In the genomic region with DNA sequence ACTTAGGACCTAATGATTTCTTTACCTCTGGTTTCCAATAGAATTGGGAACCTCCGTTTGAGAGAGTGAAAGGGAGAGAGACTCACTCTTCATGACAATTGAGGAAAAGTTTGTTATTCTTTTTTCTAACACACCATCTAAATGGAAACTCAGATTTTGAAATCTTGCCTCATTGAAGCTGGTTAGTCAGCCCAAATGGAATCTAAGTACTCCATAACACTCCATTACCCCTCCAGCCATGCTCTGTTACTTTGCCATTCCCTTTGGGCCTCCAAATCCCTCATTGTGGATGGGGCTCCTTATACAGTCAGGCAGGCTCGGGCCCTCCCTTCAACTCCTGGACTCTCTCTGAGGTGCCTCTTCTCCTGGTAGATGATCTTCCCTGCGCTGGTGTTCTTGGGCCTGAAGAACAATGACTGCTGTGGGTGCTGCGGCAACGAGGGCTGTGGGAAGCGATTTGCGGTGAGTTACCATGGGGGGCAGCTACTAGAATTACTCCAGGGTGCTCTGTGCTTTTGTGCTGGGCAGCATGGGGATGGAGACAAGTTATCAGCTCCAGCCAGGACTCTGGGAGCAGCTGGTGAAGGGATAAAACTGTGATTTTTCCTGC, we compare ENCODE assay signal across 18 cellular contexts. TPM values are rescaled to one million over a fixed set of nuclear protein-coding genes. Genes with fewer than 3 reads are reported as not detected.
DNase-seq lines count a peak whose midpoint lies in the region; ATAC-seq, FAIRE-seq and TF ChIP-seq lines count a peak whose summit lies in the region.
"Had no signal": no experiment of that assay in that cellular context is flagged by ENCODE, and none has a peak within 500 bp of the region (broad histone marks: within the 10 kb centered on the region; RNA-seq: fewer than 3 reads in every experiment).

No MANE protein-coding gene starts in this region.

- peaks cover 5% of the 10 kb centered on the region for H3K4me1 Mint-ChIP-seq in neural crest cell

- H3K14ac ChIP-seq in IMR-90 (replicated peaks; ENCODE audit: low read depth, low read length): peak overlapping the region; percentile 66

- H3K27ac Mint-ChIP-seq in neural crest cell (ENCODE audit: unreplicated experiment): peak overlapping the region; percentile 40

- H3K9me3 Mint-ChIP-seq in neural crest cell: no peaks in the 10 kb centered on the region

- no peak overlapping the region for H3K56ac ChIP-seq in IMR-90 (ENCODE audit: extremely low read depth, insufficient read depth, low read length)

- no peak for ATAC-seq in A549
- no peak for ATAC-seq in IMR-90 (ENCODE audit: low read depth)
- ATAC-seq in gastroesophageal sphincter: no peak
- ATAC-seq in HG02870 (IDR thresholded peaks at IDR 0.05; ENCODE audit: unreplicated experiment): no peak

- DNase-seq in A549 (ENCODE audit: low read depth in 1 of 2, low spot score in 1 of 2) (no peak), IMR-90 (peak; percentile 19), fibroblast of villous mesenchyme (ENCODE audit: low read depth) (peak; percentile 20), neural crest cell (ENCODE audit: low read depth, low spot score) (no peak), DMS79 (lab: John Stamatoyannopoulos, UW) (no peak), thyroid gland (no peak)
- DNase-seq: GF-D8, H7, NCI-H1436 treated with DMSO at 0.1 percent for 48 hours, NCI-H226, NCI-H526 treated with DMSO at 0.1 percent for 48 hours, RPMI8226 had no signal

- H3K4me2 ChIP-seq in A549: peak overlapping the region; percentile 89
- H3K4me2 ChIP-seq in IMR-90 (ENCODE audit: low read depth, low read length): no peak overlapping the region

- H4K20me1 ChIP-seq in IMR-90 (ENCODE audit: insufficient read depth, low read length): no peaks in the 10 kb centered on the region

- H2BK5ac ChIP-seq in IMR-90 (ENCODE audit: low read depth, low read length, poor library complexity, severe bottlenecking): peak overlapping the region; percentile 35

- peak overlapping the region; percentile 55; the same call in 1 of the 2 replicates for H3K4ac ChIP-seq in IMR-90 (ENCODE audit: low read depth, low read length)

- H3K9me3 ChIP-seq in A549 (no peaks in the 10 kb centered on the region), IMR-90 (ENCODE audit: control insufficient read depth, insufficient read depth, low read length) (peaks cover 3% of the 10 kb centered on the region; the same call in 1 of the 2 replicates), gastroesophageal sphincter (no peaks in the 10 kb centered on the region), thyroid gland (no peaks in the 10 kb centered on the region)

- POLR2A ChIA-PET in A549 (lab: Yijun Ruan, JAX): no interaction called here
- POLR2A ChIA-PET in IMR-90 (lab: Charles Lee; ENCODE audit: unreplicated experiment): no interaction called here

- no peak for TF ChIP-seq CTCF in A549 (IDR thresholded peaks at IDR 0.05)
- TF ChIP-seq CTCF in IMR-90 (conservative IDR thresholded peaks at IDR 0.05; ENCODE audit: low read depth, low read length): no peak
- TF ChIP-seq CTCF in fibroblast of villous mesenchyme (IDR thresholded peaks at IDR 0.05; ENCODE audit: insufficient read depth, low read depth, low read length): no peak
- TF ChIP-seq CTCF in neural crest cell (conservative IDR thresholded peaks at IDR 0.05): no peak
- no peak for TF ChIP-seq CTCF in gastroesophageal sphincter (IDR thresholded peaks at IDR 0.05)
- TF ChIP-seq CTCF in thyroid gland (IDR thresholded peaks at IDR 0.05): no peak

- FAIRE-seq in A549 (lab: Jason Lieb, UNC): no peak

- peak overlapping the region; percentile 16; the same call in 2 of the 3 replicates for H3K4me3 ChIP-seq in A549
- H3K4me3 ChIP-seq in IMR-90 (ENCODE audit: insufficient read depth, low read depth, low read length): no peak overlapping the region
- H3K4me3 ChIP-seq in fibroblast of villous mesenchyme (ENCODE audit: low read depth, low read length): no peak overlapping the region
- H3K4me3 ChIP-seq in gastroesophageal sphincter: no peak overlapping the region
- no peak overlapping the region for H3K4me3 ChIP-seq in thyroid gland (replicated peaks in 1 of 3)

- H3K4me3 Mint-ChIP-seq in neural crest cell: no peak overlapping the region

- H3K9ac ChIP-seq in IMR-90 (ENCODE audit: low read depth, low read length): no peak overlapping the region

- TF ChIP-seq RAD21 in A549 (conservative IDR thresholded peaks at IDR 0.05 in 1 of 2, IDR thresholded peaks at IDR 0.05 in 1 of 2) (no peak), IMR-90 (IDR thresholded peaks at IDR 0.05; ENCODE audit: low read length) (no peak)

- no peaks in the 10 kb centered on the region for H3K36me3 ChIP-seq in IMR-90 (ENCODE audit: control insufficient read depth, insufficient read depth, low read length)
- no peaks in the 10 kb centered on the region for H3K36me3 ChIP-seq in gastroesophageal sphincter
- no peaks in the 10 kb centered on the region for H3K36me3 ChIP-seq in thyroid gland

- 93% methylated on average over 7 of the region's 7 CpGs for WGBS in A549 (ENCODE audit: missing lambda C conversion rate)
- WGBS in IMR-90 (ENCODE audit: extremely low coverage in 2 of 2, insufficient read length in 1 of 2), 2 experiments: no CpG with 5 or more reads among the region's 7 CpGs
- 94 to 95% methylated on average over 4 to 5 of the region's 7 CpGs for WGBS in gastroesophageal sphincter (ENCODE audit: low coverage in 1 of 2), 2 donors
- 91 to 92% methylated on average over 7 of the region's 7 CpGs for WGBS in thyroid gland, 2 donors

- H4K91ac ChIP-seq in IMR-90 (ENCODE audit: insufficient read depth, low read depth, low read length): peak overlapping the region; percentile 22; the same call in 1 of the 2 replicates

- BruUV-seq in IMR-90 (replicated peaks; lab: Mats Ljungman, UMichigan): no TSS peak

- H2AFZ ChIP-seq in IMR-90 (replicated peaks; ENCODE audit: low read length, poor library complexity): peak overlapping the region; percentile 59

- peak overlapping the region; percentile 72; the same call in 1 of the 2 replicates for H2BK20ac ChIP-seq in IMR-90 (ENCODE audit: low read depth, low read length)

- peak overlapping the region; percentile 94; the same call in 1 of the 3 replicates for H2BK15ac ChIP-seq in IMR-90 (ENCODE audit: low read depth, low read length)

- TF ChIP-seq EP300 in A549 (IDR thresholded peaks at IDR 0.05) (no peak), gastroesophageal sphincter (IDR thresholded peaks at IDR 0.05) (no peak)

- peak overlapping the region; percentile 58 for H3K18ac ChIP-seq in IMR-90 (ENCODE audit: low read depth, low read length)

- dilution Hi-C loops in IMR-90 (cut with HindIII; ENCODE audit: low sequenced_read_pairs, unreplicated experiment): no loop called here

- no peak overlapping the region for H3K23ac ChIP-seq in IMR-90 (ENCODE audit: low read depth, low read length)

- no peaks in the 10 kb centered on the region for H3K27me3 ChIP-seq in IMR-90 (ENCODE audit: control insufficient read depth, insufficient read depth, low read length)
- H3K27me3 ChIP-seq in gastroesophageal sphincter: no peaks in the 10 kb centered on the region
- no peaks in the 10 kb centered on the region for H3K27me3 ChIP-seq in thyroid gland

- in situ Hi-C loops in IMR-90 (cut with MboI; ENCODE audit: low sequenced_read_pairs): loop anchor here (5.0 kb wide), 1 partner anchor 78 kb away; no protein-coding TSS in a partner anchor

- H2AK5ac ChIP-seq in IMR-90 (ENCODE audit: low read depth, low read length): peak overlapping the region; percentile 86

- peaks cover 8% of the 10 kb centered on the region for H3K9me1 ChIP-seq in IMR-90 (ENCODE audit: insufficient read depth, low read length)

- H3K27me3 Mint-ChIP-seq in neural crest cell (ENCODE audit: low read depth): no peaks in the 10 kb centered on the region

- peaks cover 0 to 11% of the 10 kb centered on the region in 2 experiments; a peak in 2 of 4 replicates for H3K79me1 ChIP-seq in IMR-90 (ENCODE audit: low read depth in 1 of 2, low read length in 2 of 2)

- peak overlapping the region; percentile 89 to 93 for H3K27ac ChIP-seq in A549
- peak overlapping the region; percentile 37 for H3K27ac ChIP-seq in IMR-90 (ENCODE audit: insufficient read depth, low read length)
- no peak overlapping the region for H3K27ac ChIP-seq in gastroesophageal sphincter
- no peak overlapping the region for H3K27ac ChIP-seq in thyroid gland
- H3K27ac ChIP-seq: 22Rv1, C4-2B had no signal

- H3K4me1 ChIP-seq in A549 (peaks cover 84% of the 10 kb centered on the region), IMR-90 (ENCODE audit: control insufficient read depth, insufficient read depth, low read length) (peaks cover 22% of the 10 kb centered on the region), gastroesophageal sphincter (peaks cover 6 to 23% (median 9%) of the 10 kb centered on the region in 3 donors), thyroid gland (peaks cover 22 to 40% of the 10 kb centered on the region in 2 donors)

- peak overlapping the region; percentile 45; the same call in 1 of the 2 replicates for H4K5ac ChIP-seq in IMR-90 (ENCODE audit: low read depth, low read length)

- CTCF ChIA-PET in A549 (lab: Yijun Ruan, JAX) (interaction anchor here (0.6 to 2.5 kb wide), 6 partner anchors 12 to 355 kb away, joined by 3 to 10 read pairs (median 3); no protein-coding TSS in a partner anchor), IMR-90 (lab: Yijun Ruan, JAX) (no interaction called here)

- H3K36me3 Mint-ChIP-seq in neural crest cell (ENCODE audit: low read depth): no peaks in the 10 kb centered on the region

- H4K8ac ChIP-seq in IMR-90 (ENCODE audit: low read depth in 2 of 2, low read length in 2 of 2): peak overlapping the region in 1 of 2 experiments; percentile 49; a peak in 2 of 4 replicates

- intact Hi-C loops in IMR-90 (cut with micrococcal nuclease): no loop called here
- intact Hi-C loops in thyroid gland (cut with DNase I): loop anchor here (5.0 kb wide), 2 partner anchors 78 to 123 kb away; no protein-coding TSS in a partner anchor

- no peak for TF ChIP-seq POLR2A in A549 (IDR thresholded peaks at IDR 0.05; ENCODE audit: low read length)
- no peak for TF ChIP-seq POLR2A in IMR-90 (IDR thresholded peaks at IDR 0.05; ENCODE audit: low read depth, low read length)
- TF ChIP-seq POLR2A in gastroesophageal sphincter (IDR thresholded peaks at IDR 0.05): no peak
- no peak for TF ChIP-seq POLR2A in thyroid gland (IDR thresholded peaks at IDR 0.05)

- H2AK9ac ChIP-seq in IMR-90 (replicated peaks; ENCODE audit: low read depth, low read length, poor library complexity): peak overlapping the region; percentile 10

- H2BK120ac ChIP-seq in IMR-90 (ENCODE audit: low read depth, low read length): peak overlapping the region; percentile 77

RNA-seq across cellular contexts. Expression of a gene that starts 1.1 kb away (rescaled TPM):
- polyA plus RNA-seq in A549 (2011; rRNA removed) (17.4 and 38.6 TPM in 2 replicates), A549 (2017; fragmentation: RNase III; extraction: RNeasy Plus Mini Kit Qiagen cat#74134 plus additional on column Dnase treatment) (28.7 to 45.2 TPM (median 32.2 TPM) in 3 replicates), IMR-90 (2012; rRNA removed) (0.60 and 0.67 TPM in 2 replicates)
- 6.2 and 9.6 TPM in 2 replicates for polyA plus RNA-seq in A549 (2012; cell fraction: cytosol; rRNA removed)
- polyA plus RNA-seq in A549 (2012; cell fraction: nucleus; rRNA removed): 5.8 and 6.9 TPM in 2 replicates
- 20.8 and 30.0 TPM in 2 replicates for polyA minus RNA-seq in A549 (2011; rRNA and poly(A)+ RNA removed)
- total RNA-seq in IMR-90 (2012; rRNA removed) (1.1 and 1.6 TPM in 2 replicates), fibroblast of villous mesenchyme (under 0.01 TPM in 1 of 2 replicates, not detected in the other), neural crest cell (not detected in 2 replicates), gastroesophageal sphincter (1 to 10 TPM in 3 of 4 donors, not detected in 1; 1.3 to 3.2 (median 2.2) TPM), thyroid gland (1 to 10 TPM in 1 of 4 donors, not detected in 3; 3.4 TPM)
- 0.08 and 0.75 TPM in 2 replicates for polyA plus RNA-seq in IMR-90 (2012; cell fraction: cytosol; rRNA removed)
- 0.08 TPM in 1 of 2 replicates, not detected in the other for polyA plus RNA-seq in IMR-90 (2012; cell fraction: nucleus; rRNA removed; ENCODE audit: low replicate concordance)
- total RNA-seq: H7, HT1080, OCI-LY7 had no signal

Comparison
In these comparisons a context has a peak if more than half of its experiments do, and no peak if none do; other contexts are left out.
1. DNase-seq: peak in IMR-90 (single experiment) and fibroblast of villous mesenchyme (single experiment); none in A549 (0 of 2), neural crest cell (single experiment), DMS79 (single experiment) and thyroid gland (0 of 2).
2. H3K27ac ChIP-seq: peak in A549 (2 of 2) and IMR-90 (single experiment); none in gastroesophageal sphincter (0 of 4) and thyroid gland (0 of 3).